In the genomic region with DNA sequence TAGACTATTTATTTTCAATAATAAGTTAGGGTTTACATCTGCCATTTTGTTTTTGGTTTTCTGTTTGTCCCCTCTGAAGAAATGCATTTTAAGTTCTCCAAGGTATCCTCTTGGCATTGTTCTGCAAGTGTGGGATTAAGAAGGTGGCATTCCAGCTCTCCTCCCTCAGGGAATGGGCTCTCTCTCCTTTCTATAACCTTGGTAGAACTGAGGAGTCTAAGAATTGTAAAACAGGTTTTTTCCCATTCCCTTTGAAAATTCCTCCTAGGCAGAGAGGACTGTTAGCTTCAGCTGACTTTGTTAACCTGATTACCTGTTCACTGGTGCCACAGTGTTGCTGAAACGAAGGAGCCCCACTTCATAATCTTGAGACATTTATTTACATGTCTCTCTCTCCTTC, we compare ENCODE assay signal across 1 cellular context.
TF ChIP-seq lines count a peak whose summit lies in the region.

No MANE protein-coding gene starts in this region.

TF ChIP-seq in HepG2, 621 proteins besides CTCF, POLR2A, EP300 and RAD21:
- TF ChIP-seq, protein P1, sequence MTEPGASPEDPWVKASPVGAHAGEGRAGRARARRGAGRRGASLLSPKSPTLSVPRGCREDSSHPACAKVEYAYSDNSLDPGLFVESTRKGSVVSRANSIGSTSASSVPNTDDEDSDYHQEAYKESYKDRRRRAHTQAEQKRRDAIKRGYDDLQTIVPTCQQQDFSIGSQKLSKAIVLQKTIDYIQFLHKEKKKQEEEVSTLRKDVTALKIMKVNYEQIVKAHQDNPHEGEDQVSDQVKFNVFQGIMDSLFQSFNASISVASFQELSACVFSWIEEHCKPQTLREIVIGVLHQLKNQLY (CRISPR knock-in tag; IDR thresholded peaks at IDR 0.05), result no peak
- TF ChIP-seq, protein P2, sequence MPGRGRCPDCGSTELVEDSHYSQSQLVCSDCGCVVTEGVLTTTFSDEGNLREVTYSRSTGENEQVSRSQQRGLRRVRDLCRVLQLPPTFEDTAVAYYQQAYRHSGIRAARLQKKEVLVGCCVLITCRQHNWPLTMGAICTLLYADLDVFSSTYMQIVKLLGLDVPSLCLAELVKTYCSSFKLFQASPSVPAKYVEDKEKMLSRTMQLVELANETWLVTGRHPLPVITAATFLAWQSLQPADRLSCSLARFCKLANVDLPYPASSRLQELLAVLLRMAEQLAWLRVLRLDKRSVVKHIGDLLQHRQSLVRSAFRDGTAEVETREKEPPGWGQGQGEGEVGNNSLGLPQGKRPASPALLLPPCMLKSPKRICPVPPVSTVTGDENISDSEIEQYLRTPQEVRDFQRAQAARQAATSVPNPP (CRISPR knock-in tag; IDR thresholded peaks at IDR 0.05), result no peak
- TF ChIP-seq MIXL1 (CRISPR knock-in tag; IDR thresholded peaks at IDR 0.05) (no peak), HOXD1 (CRISPR knock-in tag; IDR thresholded peaks at IDR 0.05) (no peak), ZBTB20 (CRISPR knock-in tag; IDR thresholded peaks at IDR 0.05; ENCODE audit: borderline replicate concordance, low read depth) (no peak)
- TF ChIP-seq, protein P3, sequence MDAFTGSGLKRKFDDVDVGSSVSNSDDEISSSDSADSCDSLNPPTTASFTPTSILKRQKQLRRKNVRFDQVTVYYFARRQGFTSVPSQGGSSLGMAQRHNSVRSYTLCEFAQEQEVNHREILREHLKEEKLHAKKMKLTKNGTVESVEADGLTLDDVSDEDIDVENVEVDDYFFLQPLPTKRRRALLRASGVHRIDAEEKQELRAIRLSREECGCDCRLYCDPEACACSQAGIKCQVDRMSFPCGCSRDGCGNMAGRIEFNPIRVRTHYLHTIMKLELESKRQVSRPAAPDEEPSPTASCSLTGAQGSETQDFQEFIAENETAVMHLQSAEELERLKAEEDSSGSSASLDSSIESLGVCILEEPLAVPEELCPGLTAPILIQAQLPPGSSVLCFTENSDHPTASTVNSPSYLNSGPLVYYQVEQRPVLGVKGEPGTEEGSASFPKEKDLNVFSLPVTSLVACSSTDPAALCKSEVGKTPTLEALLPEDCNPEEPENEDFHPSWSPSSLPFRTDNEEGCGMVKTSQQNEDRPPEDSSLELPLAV (CRISPR knock-in tag; conservative IDR thresholded peaks at IDR 0.05; ENCODE audit: low read depth), result no peak
- TF ChIP-seq, protein P4, sequence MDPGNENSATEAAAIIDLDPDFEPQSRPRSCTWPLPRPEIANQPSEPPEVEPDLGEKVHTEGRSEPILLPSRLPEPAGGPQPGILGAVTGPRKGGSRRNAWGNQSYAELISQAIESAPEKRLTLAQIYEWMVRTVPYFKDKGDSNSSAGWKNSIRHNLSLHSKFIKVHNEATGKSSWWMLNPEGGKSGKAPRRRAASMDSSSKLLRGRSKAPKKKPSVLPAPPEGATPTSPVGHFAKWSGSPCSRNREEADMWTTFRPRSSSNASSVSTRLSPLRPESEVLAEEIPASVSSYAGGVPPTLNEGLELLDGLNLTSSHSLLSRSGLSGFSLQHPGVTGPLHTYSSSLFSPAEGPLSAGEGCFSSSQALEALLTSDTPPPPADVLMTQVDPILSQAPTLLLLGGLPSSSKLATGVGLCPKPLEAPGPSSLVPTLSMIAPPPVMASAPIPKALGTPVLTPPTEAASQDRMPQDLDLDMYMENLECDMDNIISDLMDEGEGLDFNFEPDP (CRISPR knock-in tag; conservative IDR thresholded peaks at IDR 0.05), result 0 out of 2 replicates have a peak, but pooled peaks have one; percentile 37
